In genomic region chr5:28737682-28738081, GRCh38 we compare ENCODE assay signal across 30 cellular contexts.
"Had no signal": no experiment of that assay in that cellular context is flagged by ENCODE, and none has a peak within 500 bp of the region (broad histone marks: within the 10 kb centered on the region; RNA-seq: fewer than 3 reads in every experiment).

No MANE protein-coding gene starts in this region.

- H3K36me3 ChIP-seq: left ventricle myocardium inferior, pancreas, prostate gland, stomach, thyroid gland, transverse colon, upper lobe of left lung, vagina had no signal

- ATAC-seq: left colon; natural killer cell; pancreas; right cardiac atrium; sciatic nerve; stimulated activated naive B cell treated with anti-CD40 and anti-IgM and Interleukin-4, amounts not matched to agents 10 μg/mL and 1 μg/mL and 100 μg/mL, for 72 hours; stimulated activated naive CD8-positive, alpha-beta T cell treated with anti-CD3 and anti-CD28 coated beads, Interleukin-15, Interleukin-2, amounts not matched to agents 100 U/mL and 50 U/mL, for 24 hours had no signal

- DNase-seq: hypothalamus; immature natural killer cell; kidney; left colon; left ventricle myocardium inferior; mesendoderm; naive B cell; natural killer cell; nucleus accumbens; pancreas; posterior cingulate gyrus; retina; right cardiac atrium; stimulated activated CD4-positive, alpha-beta T cell treated with anti-CD3 and anti-CD28 coated beads, Interleukin-12 subunit alpha, Interleukin-12 subunit beta, amount 100 ng/mL, for 4 hours; stimulated activated CD4-positive, alpha-beta T cell treated with anti-CD3 and anti-CD28 coated beads, Interleukin-15, amount 100 ng/mL, for 24 hours; stimulated activated CD4-positive, alpha-beta T cell treated with anti-CD3 and anti-CD28 coated beads, Interleukin-2, amount 100 ng/mL, for 24 hours; stimulated activated CD4-positive, alpha-beta T cell treated with anti-CD3 and anti-CD28 coated beads, Interleukin-4, amount 100 ng/mL, for 1 hour; stimulated activated naive B cell treated with anti-CD40 and anti-IgM and Interleukin-4, amounts not matched to agents 10 μg/mL and 1 μg/mL and 100 μg/mL, for 72 hours; stimulated activated naive CD8-positive, alpha-beta T cell treated with anti-CD3 and anti-CD28 coated beads, Interleukin-15, Interleukin-2, amounts not matched to agents 100 U/mL and 50 U/mL, for 24 hours; stomach; testis; thyroid gland; transverse colon; upper lobe of left lung had no signal

- H3K27ac ChIP-seq: left ventricle myocardium inferior, pancreas, prostate gland, skin epidermis, stomach, testis, thyroid gland, transverse colon, upper lobe of left lung, vagina had no signal

- FAIRE-seq: islet of Langerhans, kidney, pancreas had no signal

- H3K9me3 ChIP-seq: pancreas, prostate gland, stomach, testis, thyroid gland, transverse colon, upper lobe of left lung, vagina had no signal

- H3K27me3 ChIP-seq: pancreas, stomach, testis, thyroid gland, transverse colon, upper lobe of left lung, vagina had no signal

- H3K4me3 ChIP-seq: left ventricle myocardium inferior, lung, pancreas, prostate gland, skin epidermis, stomach, testis, thyroid gland, transverse colon, upper lobe of left lung, vagina had no signal

- H3K4me1 ChIP-seq: left ventricle myocardium inferior, pancreas, prostate gland, stomach, testis, thyroid gland, transverse colon, upper lobe of left lung, vagina had no signal
